In genomic region chr13:99464441-99464949, GRCh38 we compare ENCODE assay signal across 1 cellular context.
TF ChIP-seq lines count a peak whose summit lies in the region.

No MANE protein-coding gene starts in this region.

TF ChIP-seq in K562, 482 proteins besides CTCF, POLR2A, EP300 and RAD21 (continued from another document):
- TF ChIP-seq TRIM25 (IDR thresholded peaks at IDR 0.05; ENCODE audit: borderline replicate concordance) = no peak
- no peak for TF ChIP-seq DMBX1 (CRISPR knock-in tag; IDR thresholded peaks at IDR 0.05; ENCODE audit: borderline replicate concordance)
- no peak for TF ChIP-seq KLF1 (tag; IDR thresholded peaks at IDR 0.05)
- no peak for TF ChIP-seq NONO (IDR thresholded peaks at IDR 0.05; ENCODE audit: low read depth in 2 of 2, low read length in 1 of 2)
- no peak for TF ChIP-seq KDM2B (CRISPR knock-in tag; IDR thresholded peaks at IDR 0.05)
- TF ChIP-seq USF1 (CRISPR knock-in tag; IDR thresholded peaks at IDR 0.05) = no peak
- no peak for TF ChIP-seq NFATC3 (IDR thresholded peaks at IDR 0.05)
- no peak for TF ChIP-seq DIDO1 (tag; IDR thresholded peaks at IDR 0.05; ENCODE audit: low read depth)
